Comparison of ENCODE assay signal across 1 cellular context in genomic region chr16:1346422-1347285, GRCh38.
TF ChIP-seq lines count a peak whose summit lies in the region.

No MANE protein-coding gene starts in this region.

TF ChIP-seq in IMR-90, 13 proteins besides CTCF, POLR2A, EP300 and RAD21 (continued from another document):
- TF ChIP-seq ELK1 (IDR thresholded peaks at IDR 0.05; ENCODE audit: borderline replicate concordance, low read depth, low read length) (no peak), CHD1 (IDR thresholded peaks at IDR 0.05; ENCODE audit: low read depth, low read length) (no peak), SMC3 (IDR thresholded peaks at IDR 0.05; ENCODE audit: low read depth, low read length) (no peak), MAZ (IDR thresholded peaks at IDR 0.05; ENCODE audit: borderline replicate concordance, low read depth, low read length) (no peak), FOS (IDR thresholded peaks at IDR 0.05; ENCODE audit: low read depth, low read length) (no peak), MXI1 (IDR thresholded peaks at IDR 0.05; ENCODE audit: borderline replicate concordance, low read depth, low read length) (no peak), CEBPB (IDR thresholded peaks at IDR 0.05; ENCODE audit: low read depth, low read length) (no peak), BHLHE40 (IDR thresholded peaks at IDR 0.05; ENCODE audit: low read depth, low read length) (no peak)
TF ChIP-seq in IMR-90: peak in this region for 0.
